Comparison of ENCODE assay signal across 13 cellular contexts in the genomic region with DNA sequence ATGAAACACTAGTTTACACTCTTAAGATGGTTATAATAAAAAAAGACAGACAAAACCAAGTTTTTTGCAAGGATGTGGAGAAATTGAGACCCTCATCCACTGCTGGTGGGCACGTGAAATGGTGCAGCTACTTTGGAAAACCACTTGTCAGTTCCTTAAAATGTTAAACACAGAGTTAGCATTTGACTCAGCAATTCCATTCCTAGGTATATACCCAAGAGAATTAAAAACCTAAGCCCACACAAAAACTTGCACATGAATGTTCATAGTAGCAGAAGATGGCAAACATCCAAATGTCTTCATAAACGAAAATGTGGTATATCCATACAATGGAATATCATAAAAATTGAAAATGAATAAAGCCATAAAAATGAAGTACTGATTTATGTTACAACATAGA.
DNase-seq lines count a peak whose midpoint lies in the region; ATAC-seq and TF ChIP-seq lines count a peak whose summit lies in the region.
"Had no signal": no experiment of that assay in that cellular context is flagged by ENCODE, and none has a peak within 500 bp of the region (broad histone marks: within the 10 kb centered on the region; RNA-seq: fewer than 3 reads in every experiment).

No MANE protein-coding gene starts in this region.

- H3K4me1 ChIP-seq in GM23248 (ENCODE audit: insufficient read depth), result peaks cover 6% of the 10 kb centered on the region; the same call in 1 of the 2 replicates
- H3K4me1 ChIP-seq in transverse colon, result no peaks in the 10 kb centered on the region
- H3K4me1 ChIP-seq: A549, BE2C had no signal

- H3K9me3 ChIP-seq in GM23248 (ENCODE audit: low read depth) (no peaks in the 10 kb centered on the region), transverse colon (no peaks in the 10 kb centered on the region)
- H3K9me3 ChIP-seq: A549, BE2C had no signal

- no peak for TF ChIP-seq EP300 in transverse colon (IDR thresholded peaks at IDR 0.05; ENCODE audit: low read depth)

- intact Hi-C loops in transverse colon (cut with DNase I; ENCODE audit: low total_unique reads), result no loop called here

- H3K9ac ChIP-seq in GM23248, result no peak overlapping the region

- in situ Hi-C loops in GM23248 (cut with MboI) (no loop called here), transverse colon (cut with MboI; ENCODE audit: low pct_ligation_motif_present in 1 of 4, low pct_unique_long_range_greater_than_20kb in 1 of 4, low sequenced_read_pairs in 3 of 4) (no loop called here)

- peaks cover 25% of the 10 kb centered on the region for H3K79me2 ChIP-seq in GM23248 (ENCODE audit: insufficient read depth)

- H3F3A ChIP-seq in GM23248 (ENCODE audit: insufficient read depth), result peaks cover 7% of the 10 kb centered on the region; the same call in 1 of the 2 replicates

- H3K36me3 ChIP-seq in GM23248 (ENCODE audit: low read depth), result no peaks in the 10 kb centered on the region
- peaks cover 0 to 4% (median 0%) of the 10 kb centered on the region in 4 donors for H3K36me3 ChIP-seq in transverse colon
- H3K36me3 ChIP-seq: BE2C had no signal

- H3K27me3 ChIP-seq in GM23248 (replicated peaks; ENCODE audit: insufficient read depth), result no peaks in the 10 kb centered on the region
- no peaks in the 10 kb centered on the region for H3K27me3 ChIP-seq in transverse colon
- H3K27me3 ChIP-seq: BE2C had no signal

- TF ChIP-seq POLR2A in transverse colon (IDR thresholded peaks at IDR 0.05), result no peak

- POLR2A ChIA-PET in WTC11 (lab: Charles Lee), result no interaction called here

- no peaks in the 10 kb centered on the region for H3K9me3 Mint-ChIP-seq in activated T-cell treated with anti-CD3 and anti-CD28 coated beads, Interleukin-2, amount 50 U/mL, for 72 hours
- H3K9me3 Mint-ChIP-seq in WTC11, result no peaks in the 10 kb centered on the region
- H3K9me3 Mint-ChIP-seq: CD4-positive, alpha-beta memory T cell had no signal

- H3K36me3 Mint-ChIP-seq in activated T-cell treated with anti-CD3 and anti-CD28 coated beads, Interleukin-2, amount 50 U/mL, for 72 hours (ENCODE audit: insufficient read depth in 2 of 2), result peaks cover 0 to 12% of the 10 kb centered on the region in 2 donors
- H3K36me3 Mint-ChIP-seq in WTC11, result peaks cover 16% of the 10 kb centered on the region

- H2AFZ ChIP-seq in GM23248, result no peak overlapping the region

- H3K4me3 Mint-ChIP-seq in activated T-cell treated with anti-CD3 and anti-CD28 coated beads, Interleukin-2, amount 50 U/mL, for 72 hours, result no peak overlapping the region
- no peak overlapping the region for H3K4me3 Mint-ChIP-seq in WTC11
- H3K4me3 Mint-ChIP-seq: CD4-positive, alpha-beta memory T cell had no signal

- ATAC-seq in activated T-cell treated with anti-CD3 and anti-CD28 coated beads, Interleukin-2, amount 50 U/mL, for 72 hours (replicated peaks in 1 of 2), result no peak
- ATAC-seq in WTC11, result no peak
- ATAC-seq: A549, HCT116 had no signal

- H3K4me3 ChIP-seq in GM23248 (no peak overlapping the region), transverse colon (no peak overlapping the region)
- H3K4me3 ChIP-seq: A549 had no signal

- peak overlapping the region; percentile 18 for H3K4me2 ChIP-seq in GM23248 (ENCODE audit: unreplicated experiment)
- H3K4me2 ChIP-seq: A549 had no signal

- 93 to 100% methylated on average over 2 of the region's 2 CpGs for WGBS in GM23248 (ENCODE audit: low coverage in 1 of 2, low lambda C conversion rate in 2 of 2, missing lambda C conversion rate in 2 of 2), 2 experiments
- WGBS in transverse colon (ENCODE audit: low coverage in 1 of 2), 2 donors, result 78 to 82% methylated on average over 2 of the region's 2 CpGs

- H3K4me1 Mint-ChIP-seq in activated T-cell treated with anti-CD3 and anti-CD28 coated beads, Interleukin-2, amount 50 U/mL, for 72 hours (ENCODE audit: low read depth), result peaks cover 24% of the 10 kb centered on the region
- peaks cover 67% of the 10 kb centered on the region for H3K4me1 Mint-ChIP-seq in WTC11
- H3K4me1 Mint-ChIP-seq: CD4-positive, alpha-beta memory T cell had no signal

- no peaks in the 10 kb centered on the region for H3K27me3 Mint-ChIP-seq in activated T-cell treated with anti-CD3 and anti-CD28 coated beads, Interleukin-2, amount 50 U/mL, for 72 hours (ENCODE audit: low read depth)
- no peaks in the 10 kb centered on the region for H3K27me3 Mint-ChIP-seq in WTC11 (ENCODE audit: low read depth)
- H3K27me3 Mint-ChIP-seq: CD4-positive, alpha-beta memory T cell had no signal

- no peak overlapping the region for H3K27ac ChIP-seq in GM23248
- no peak overlapping the region for H3K27ac ChIP-seq in transverse colon
- H3K27ac ChIP-seq: A549, C4-2B, HL-60 had no signal

- peak overlapping the region; percentile 8 for H3K27ac Mint-ChIP-seq in activated T-cell treated with anti-CD3 and anti-CD28 coated beads, Interleukin-2, amount 50 U/mL, for 72 hours
- peak overlapping the region; percentile 52; the same call in 1 of the 2 replicates for H3K27ac Mint-ChIP-seq in WTC11

- DNase-seq in activated T-cell treated with anti-CD3 and anti-CD28 coated beads, Interleukin-2, amount 50 U/mL, for 72 hours, result no peak
- no peak for DNase-seq in activated T-cell treated with anti-CD3 and anti-CD28 coated beads for 4 hours
- DNase-seq in GM23248, result no peak
- no peak for DNase-seq in WTC11 (ENCODE audit: low spot score)
- DNase-seq in NCI-H446 (lab: John Stamatoyannopoulos, UW), result no peak
- no peak for DNase-seq in transverse colon
- DNase-seq: BE2C; CD4-positive, alpha-beta memory T cell; DMS79 had no signal

- no peaks in the 10 kb centered on the region for H4K20me1 ChIP-seq in GM23248 (ENCODE audit: insufficient read depth)

- TF ChIP-seq CTCF in WTC11 (IDR thresholded peaks at IDR 0.05), result no peak
- no peak for TF ChIP-seq CTCF in transverse colon (IDR thresholded peaks at IDR 0.05)

- H3K9me2 ChIP-seq in GM23248 (ENCODE audit: insufficient read depth), result no peaks in the 10 kb centered on the region

- CTCF ChIA-PET in WTC11 (lab: Charles Lee), result no interaction called here

TF ChIP-seq in WTC11, 78 proteins besides CTCF, POLR2A, EP300 and RAD21 (continues in another document):
- TF ChIP-seq, protein P1, sequence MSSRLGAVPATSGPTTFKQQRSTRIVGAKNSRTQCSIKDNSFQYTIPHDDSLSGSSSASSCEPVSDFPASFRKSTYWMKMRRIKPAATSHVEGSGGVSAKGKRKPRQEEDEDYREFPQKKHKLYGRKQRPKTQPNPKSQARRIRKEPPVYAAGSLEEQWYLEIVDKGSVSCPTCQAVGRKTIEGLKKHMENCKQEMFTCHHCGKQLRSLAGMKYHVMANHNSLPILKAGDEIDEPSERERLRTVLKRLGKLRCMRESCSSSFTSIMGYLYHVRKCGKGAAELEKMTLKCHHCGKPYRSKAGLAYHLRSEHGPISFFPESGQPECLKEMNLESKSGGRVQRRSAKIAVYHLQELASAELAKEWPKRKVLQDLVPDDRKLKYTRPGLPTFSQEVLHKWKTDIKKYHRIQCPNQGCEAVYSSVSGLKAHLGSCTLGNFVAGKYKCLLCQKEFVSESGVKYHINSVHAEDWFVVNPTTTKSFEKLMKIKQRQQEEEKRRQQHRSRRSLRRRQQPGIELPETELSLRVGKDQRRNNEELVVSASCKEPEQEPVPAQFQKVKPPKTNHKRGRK (CRISPR knock-in tag; IDR thresholded peaks at IDR 0.05; ENCODE audit: borderline replicate concordance), result no peak
- TF ChIP-seq, protein P2, sequence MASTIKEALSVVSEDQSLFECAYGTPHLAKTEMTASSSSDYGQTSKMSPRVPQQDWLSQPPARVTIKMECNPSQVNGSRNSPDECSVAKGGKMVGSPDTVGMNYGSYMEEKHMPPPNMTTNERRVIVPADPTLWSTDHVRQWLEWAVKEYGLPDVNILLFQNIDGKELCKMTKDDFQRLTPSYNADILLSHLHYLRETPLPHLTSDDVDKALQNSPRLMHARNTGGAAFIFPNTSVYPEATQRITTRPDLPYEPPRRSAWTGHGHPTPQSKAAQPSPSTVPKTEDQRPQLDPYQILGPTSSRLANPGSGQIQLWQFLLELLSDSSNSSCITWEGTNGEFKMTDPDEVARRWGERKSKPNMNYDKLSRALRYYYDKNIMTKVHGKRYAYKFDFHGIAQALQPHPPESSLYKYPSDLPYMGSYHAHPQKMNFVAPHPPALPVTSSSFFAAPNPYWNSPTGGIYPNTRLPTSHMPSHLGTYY (CRISPR knock-in tag; IDR thresholded peaks at IDR 0.05), result no peak
- TF ChIP-seq, protein P3, sequence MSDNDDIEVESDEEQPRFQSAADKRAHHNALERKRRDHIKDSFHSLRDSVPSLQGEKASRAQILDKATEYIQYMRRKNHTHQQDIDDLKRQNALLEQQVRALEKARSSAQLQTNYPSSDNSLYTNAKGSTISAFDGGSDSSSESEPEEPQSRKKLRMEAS (CRISPR knock-in tag; IDR thresholded peaks at IDR 0.05), result no peak
- TF ChIP-seq SOX15 (CRISPR knock-in tag; IDR thresholded peaks at IDR 0.05), result no peak
- no peak for TF ChIP-seq ZNF219 (CRISPR knock-in tag; IDR thresholded peaks at IDR 0.05; ENCODE audit: borderline replicate concordance)
- TF ChIP-seq ZBTB21 (CRISPR knock-in tag; IDR thresholded peaks at IDR 0.05; ENCODE audit: borderline replicate concordance), result no peak
- no peak for TF ChIP-seq IRF2 (CRISPR knock-in tag; IDR thresholded peaks at IDR 0.05; ENCODE audit: borderline replicate concordance, low read depth)
- TF ChIP-seq ZNF671 (CRISPR knock-in tag; IDR thresholded peaks at IDR 0.05), result no peak
- TF ChIP-seq, protein P4, sequence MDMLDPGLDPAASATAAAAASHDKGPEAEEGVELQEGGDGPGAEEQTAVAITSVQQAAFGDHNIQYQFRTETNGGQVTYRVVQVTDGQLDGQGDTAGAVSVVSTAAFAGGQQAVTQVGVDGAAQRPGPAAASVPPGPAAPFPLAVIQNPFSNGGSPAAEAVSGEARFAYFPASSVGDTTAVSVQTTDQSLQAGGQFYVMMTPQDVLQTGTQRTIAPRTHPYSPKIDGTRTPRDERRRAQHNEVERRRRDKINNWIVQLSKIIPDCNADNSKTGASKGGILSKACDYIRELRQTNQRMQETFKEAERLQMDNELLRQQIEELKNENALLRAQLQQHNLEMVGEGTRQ (CRISPR knock-in tag; IDR thresholded peaks at IDR 0.05), result no peak
- TF ChIP-seq ZNF423 (CRISPR knock-in tag; IDR thresholded peaks at IDR 0.05), result no peak
- TF ChIP-seq ZNF416 (CRISPR knock-in tag; IDR thresholded peaks at IDR 0.05), result no peak
